In the genomic region with DNA sequence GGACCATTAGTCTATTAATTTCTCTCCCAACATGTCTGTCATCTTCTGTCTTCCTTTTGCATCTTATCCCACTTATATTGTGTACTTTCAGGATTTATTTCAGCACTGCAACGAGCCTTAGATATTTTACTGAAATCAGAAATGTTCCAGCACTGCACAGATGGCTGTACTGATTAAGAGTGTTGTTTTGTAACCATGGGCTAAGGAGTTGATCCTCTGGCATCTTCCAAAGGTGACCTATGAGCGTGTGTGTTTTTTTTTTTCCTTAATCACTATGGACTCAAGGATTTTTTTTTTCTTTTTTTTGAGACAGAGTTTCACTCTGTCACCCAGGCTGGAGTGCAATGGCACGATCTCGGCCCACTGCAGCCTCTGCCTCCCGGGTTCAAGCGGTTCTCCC, we compare ENCODE assay signal across 21 cellular contexts.
"Had no signal": no experiment of that assay in that cellular context is flagged by ENCODE, and none has a peak within 500 bp of the region (broad histone marks: within the 10 kb centered on the region; RNA-seq: fewer than 3 reads in every experiment).

No MANE protein-coding gene starts in this region.

- H3K27ac Mint-ChIP-seq: effector memory CD8-positive, alpha-beta T cell; naive thymus-derived CD4-positive, alpha-beta T cell; nephron; neural progenitor cell; stimulated activated memory B cell treated with anti-CD40 and anti-IgM and Interleukin-4, amounts not matched to agents 10 μg/mL and 1 μg/mL and 100 μg/mL, for 72 hours; stimulated activated naive CD8-positive, alpha-beta T cell treated with anti-CD3 and anti-CD28 coated beads, Interleukin-15, Interleukin-2, amounts not matched to agents 100 ng/mL and 50 ng/mL, for 24 hours had no signal

- H3K4me1 Mint-ChIP-seq: stimulated activated memory B cell treated with anti-CD40 and anti-IgM and Interleukin-4, amounts not matched to agents 10 μg/mL and 1 μg/mL and 100 μg/mL, for 72 hours had no signal

- H3K4me3 ChIP-seq: gastrocnemius medialis, neural progenitor cell, psoas muscle, sigmoid colon, thoracic aorta, tibial nerve, upper lobe of left lung had no signal

- H3K36me3 ChIP-seq: gastrocnemius medialis, neural progenitor cell, sigmoid colon, thoracic aorta, tibial nerve, upper lobe of left lung had no signal

- DNase-seq: cortex of kidney; effector memory CD8-positive, alpha-beta T cell; foreskin fibroblast; gastrocnemius medialis; head of caudate nucleus; kidney; mesendoderm; midbrain; naive thymus-derived CD4-positive, alpha-beta T cell; psoas muscle; right cardiac atrium; sigmoid colon; stimulated activated CD4-positive, alpha-beta T cell treated with anti-CD3 and anti-CD28 coated beads, Interleukin-4, amount 100 ng/mL, for 4 hours; upper lobe of left lung had no signal

- H3K4me3 Mint-ChIP-seq: effector memory CD8-positive, alpha-beta T cell; naive thymus-derived CD4-positive, alpha-beta T cell; nephron; neural progenitor cell; stimulated activated memory B cell treated with anti-CD40 and anti-IgM and Interleukin-4, amounts not matched to agents 10 μg/mL and 1 μg/mL and 100 μg/mL, for 72 hours; stimulated activated naive CD8-positive, alpha-beta T cell treated with anti-CD3 and anti-CD28 coated beads, Interleukin-15, Interleukin-2, amounts not matched to agents 100 ng/mL and 50 ng/mL, for 24 hours had no signal

- H3K4me1 ChIP-seq: gastrocnemius medialis, neural progenitor cell, psoas muscle, sigmoid colon, tibial nerve, upper lobe of left lung had no signal

- H3K36me3 Mint-ChIP-seq: naive thymus-derived CD4-positive, alpha-beta T cell; neural progenitor cell; stimulated activated memory B cell treated with anti-CD40 and anti-IgM and Interleukin-4, amounts not matched to agents 10 μg/mL and 1 μg/mL and 100 μg/mL, for 72 hours had no signal

- H3K27me3 ChIP-seq: gastrocnemius medialis, neural progenitor cell, sigmoid colon, tibial nerve, upper lobe of left lung had no signal

- H3K9me3 ChIP-seq: gastrocnemius medialis, psoas muscle, sigmoid colon, thoracic aorta, tibial nerve, upper lobe of left lung had no signal

- H3K9me3 Mint-ChIP-seq: effector memory CD8-positive, alpha-beta T cell; naive thymus-derived CD4-positive, alpha-beta T cell; nephron; neural progenitor cell; stimulated activated memory B cell treated with anti-CD40 and anti-IgM and Interleukin-4, amounts not matched to agents 10 μg/mL and 1 μg/mL and 100 μg/mL, for 72 hours; stimulated activated naive CD8-positive, alpha-beta T cell treated with anti-CD3 and anti-CD28 coated beads, Interleukin-15, Interleukin-2, amounts not matched to agents 100 ng/mL and 50 ng/mL, for 24 hours had no signal

- H3K27ac ChIP-seq: gastrocnemius medialis, neural progenitor cell, psoas muscle, sigmoid colon, thoracic aorta, tibial nerve, upper lobe of left lung had no signal

- ATAC-seq: effector memory CD8-positive, alpha-beta T cell; gastrocnemius medialis; left lobe of liver; naive thymus-derived CD4-positive, alpha-beta T cell; psoas muscle; right cardiac atrium; stimulated activated memory B cell treated with anti-CD40 and anti-IgM and Interleukin-4, amounts not matched to agents 10 μg/mL and 1 μg/mL and 100 μg/mL, for 72 hours had no signal

- H3K27me3 Mint-ChIP-seq: effector memory CD8-positive, alpha-beta T cell; naive thymus-derived CD4-positive, alpha-beta T cell; stimulated activated memory B cell treated with anti-CD40 and anti-IgM and Interleukin-4, amounts not matched to agents 10 μg/mL and 1 μg/mL and 100 μg/mL, for 72 hours had no signal
